In genomic region chr21:41622831-41623548, GRCh38 we compare ENCODE assay signal across 13 cellular contexts.
A peak's percentile ranks its signal among the peaks of the same experiment; 100 is the strongest.
DNase-seq lines count a peak whose midpoint lies in the region; ATAC-seq and TF ChIP-seq lines count a peak whose summit lies in the region.
"Had no signal": no experiment of that assay in that cellular context is flagged by ENCODE, and none has a peak within 500 bp of the region (broad histone marks: within the 10 kb centered on the region; RNA-seq: fewer than 3 reads in every experiment).

No MANE protein-coding gene starts in this region.

- no peak overlapping the region for H3K4me2 ChIP-seq in IMR-90 (ENCODE audit: low read depth, low read length)

- TF ChIP-seq RAD21 in IMR-90 (IDR thresholded peaks at IDR 0.05; ENCODE audit: low read length), result no peak

- H3K4me3 ChIP-seq in IMR-90 (ENCODE audit: insufficient read depth, low read depth, low read length) (no peak overlapping the region), choroid plexus epithelial cell (ENCODE audit: low read depth, low read length) (no peak overlapping the region), spleen (no peak overlapping the region)
- H3K4me3 ChIP-seq: psoas muscle had no signal

- H4K91ac ChIP-seq in IMR-90 (ENCODE audit: insufficient read depth, low read depth, low read length), result no peak overlapping the region

- CTCF ChIA-PET in IMR-90 (lab: Yijun Ruan, JAX), result interaction anchor here (1.3 kb wide), 1 partner anchor 194 kb away, joined by 8 read pairs; no protein-coding TSS in a partner anchor

- POLR2A ChIA-PET in IMR-90 (lab: Charles Lee; ENCODE audit: unreplicated experiment), result no interaction called here

- no peak overlapping the region for H3K14ac ChIP-seq in IMR-90 (replicated peaks; ENCODE audit: low read depth, low read length)

- no peak overlapping the region for H3K18ac ChIP-seq in IMR-90 (ENCODE audit: low read depth, low read length)

- H3K56ac ChIP-seq in IMR-90 (ENCODE audit: extremely low read depth, insufficient read depth, low read length), result no peak overlapping the region

- TF ChIP-seq POLR2A in IMR-90 (IDR thresholded peaks at IDR 0.05; ENCODE audit: low read depth, low read length) (no peak), spleen (IDR thresholded peaks at IDR 0.05) (no peak)

- H2AFZ ChIP-seq in IMR-90 (replicated peaks; ENCODE audit: low read length, poor library complexity), result peak overlapping the region; percentile 65

- peaks cover 9% of the 10 kb centered on the region for H3K4me1 ChIP-seq in IMR-90 (ENCODE audit: control insufficient read depth, insufficient read depth, low read length)
- H3K4me1 ChIP-seq in spleen, result no peaks in the 10 kb centered on the region
- H3K4me1 ChIP-seq: psoas muscle had no signal

- no peak overlapping the region for H2BK15ac ChIP-seq in IMR-90 (ENCODE audit: low read depth, low read length)

- no peaks in the 10 kb centered on the region for H3K79me1 ChIP-seq in IMR-90 (ENCODE audit: low read depth in 1 of 2, low read length in 2 of 2)

- no peak overlapping the region for H4K8ac ChIP-seq in IMR-90 (ENCODE audit: low read depth in 2 of 2, low read length in 2 of 2)

- H2AK5ac ChIP-seq in IMR-90 (ENCODE audit: low read depth, low read length), result no peak overlapping the region

- in situ Hi-C loops in IMR-90 (cut with MboI; ENCODE audit: low sequenced_read_pairs), result no loop called here

- peaks cover 12% of the 10 kb centered on the region for H3K27me3 ChIP-seq in IMR-90 (ENCODE audit: control insufficient read depth, insufficient read depth, low read length)
- H3K27me3 ChIP-seq in spleen (replicated peaks in 1 of 7), result peaks cover 0 to 74% (median 0%) of the 10 kb centered on the region in 7 donors

- intact Hi-C loops in IMR-90 (cut with micrococcal nuclease), result no loop called here
- intact Hi-C loops in spleen (cut with DNase I; ENCODE audit: low total_unique reads), result no loop called here

- H3K9ac ChIP-seq in IMR-90 (ENCODE audit: low read depth, low read length), result no peak overlapping the region

- dilution Hi-C loops in IMR-90 (cut with HindIII; ENCODE audit: low sequenced_read_pairs, unreplicated experiment), result no loop called here

- H3K4ac ChIP-seq in IMR-90 (ENCODE audit: low read depth, low read length), result no peak overlapping the region

- 0 out of 2 replicates have a peak overlapping the region, but pooled peaks have one; percentile 3 for H2BK120ac ChIP-seq in IMR-90 (ENCODE audit: low read depth, low read length)

- H4K5ac ChIP-seq in IMR-90 (ENCODE audit: low read depth, low read length), result no peak overlapping the region

- H2AK9ac ChIP-seq in IMR-90 (replicated peaks; ENCODE audit: low read depth, low read length, poor library complexity), result no peak overlapping the region

- BruUV-seq in IMR-90 (replicated peaks; lab: Mats Ljungman, UMichigan), result no TSS peak

- no peak overlapping the region for H3K23ac ChIP-seq in IMR-90 (ENCODE audit: low read depth, low read length)

- H4K20me1 ChIP-seq in IMR-90 (ENCODE audit: insufficient read depth, low read length), result no peaks in the 10 kb centered on the region

- WGBS in IMR-90 (ENCODE audit: extremely low coverage in 2 of 2, insufficient read length in 1 of 2), 2 experiments, result 82% methylated on average over 20 of the region's 26 CpGs; no CpG with 5 or more reads in 1 of the 2 experiments
- 66 to 70% (median 69%) methylated on average over 15 to 26 of the region's 26 CpGs for WGBS in spleen, 5 donors

- no peak overlapping the region for H2BK20ac ChIP-seq in IMR-90 (ENCODE audit: low read depth, low read length)

- H3K36me3 ChIP-seq in IMR-90 (ENCODE audit: control insufficient read depth, insufficient read depth, low read length), result no peaks in the 10 kb centered on the region
- H3K36me3 ChIP-seq in spleen, result no peaks in the 10 kb centered on the region

- H3K9me1 ChIP-seq in IMR-90 (ENCODE audit: insufficient read depth, low read length), result no peaks in the 10 kb centered on the region

- no peak overlapping the region for H3K27ac ChIP-seq in IMR-90 (ENCODE audit: insufficient read depth, low read length)
- H3K27ac ChIP-seq in spleen, result no peak overlapping the region
- H3K27ac ChIP-seq: psoas muscle had no signal

- peak; percentile 73 for DNase-seq in activated CD4-positive, alpha-beta T cell treated with anti-CD3 and anti-CD28 coated beads for 48 hours
- DNase-seq in activated CD4-positive, alpha-beta T cell treated with anti-CD3 and anti-CD28 coated beads for 1 hour, result no peak
- DNase-seq in IMR-90 (peak; percentile 53), choroid plexus epithelial cell (ENCODE audit: low read depth) (peak; percentile 27), epidermal melanocyte (ENCODE audit: insufficient read length, low spot score) (no peak), COLO668 (lab: John Stamatoyannopoulos, UW; ENCODE audit: unreplicated experiment) (no peak), spleen (no peak)
- DNase-seq in stimulated activated CD4-positive, alpha-beta T cell treated with anti-CD3 and anti-CD28 coated beads, Interleukin-1b, Interleukin-23, amount 100 ng/mL, for 48 hours, result peak; percentile 78
- DNase-seq: midbrain, NCI-H1694, NCI-H774, psoas muscle had no signal

- no peak for ATAC-seq in IMR-90 (ENCODE audit: low read depth)
- ATAC-seq: HCT116, psoas muscle had no signal

- no peaks in the 10 kb centered on the region for H3K9me3 ChIP-seq in IMR-90 (ENCODE audit: control insufficient read depth, insufficient read depth, low read length)
- peaks cover 0 to 6% (median 0%) of the 10 kb centered on the region in 8 donors for H3K9me3 ChIP-seq in spleen
- H3K9me3 ChIP-seq: psoas muscle had no signal

- H2BK5ac ChIP-seq in IMR-90 (ENCODE audit: low read depth, low read length, poor library complexity, severe bottlenecking), result no peak overlapping the region

- TF ChIP-seq CTCF in IMR-90 (conservative IDR thresholded peaks at IDR 0.05; ENCODE audit: low read depth, low read length), result no peak
- no peak for TF ChIP-seq CTCF in choroid plexus epithelial cell (conservative IDR thresholded peaks at IDR 0.05; ENCODE audit: low read depth, low read length)
- TF ChIP-seq CTCF in spleen (IDR thresholded peaks at IDR 0.05 in 8 of 11, conservative IDR thresholded peaks at IDR 0.05 in 3 of 11), result no peak

TF ChIP-seq in IMR-90, 13 proteins besides CTCF, POLR2A, EP300 and RAD21:
- TF ChIP-seq CHD1 (IDR thresholded peaks at IDR 0.05; ENCODE audit: low read depth, low read length), result no peak
- no peak for TF ChIP-seq SMC3 (IDR thresholded peaks at IDR 0.05; ENCODE audit: low read depth, low read length)
- no peak for TF ChIP-seq RFX5 (IDR thresholded peaks at IDR 0.05; ENCODE audit: low read depth, low read length)
- no peak for TF ChIP-seq NFE2L2 (IDR thresholded peaks at IDR 0.05; ENCODE audit: low read depth, low read length)
- no peak for TF ChIP-seq MAZ (IDR thresholded peaks at IDR 0.05; ENCODE audit: borderline replicate concordance, low read depth, low read length)
- no peak for TF ChIP-seq FOS (IDR thresholded peaks at IDR 0.05; ENCODE audit: low read depth, low read length)
- TF ChIP-seq, protein P1, sequence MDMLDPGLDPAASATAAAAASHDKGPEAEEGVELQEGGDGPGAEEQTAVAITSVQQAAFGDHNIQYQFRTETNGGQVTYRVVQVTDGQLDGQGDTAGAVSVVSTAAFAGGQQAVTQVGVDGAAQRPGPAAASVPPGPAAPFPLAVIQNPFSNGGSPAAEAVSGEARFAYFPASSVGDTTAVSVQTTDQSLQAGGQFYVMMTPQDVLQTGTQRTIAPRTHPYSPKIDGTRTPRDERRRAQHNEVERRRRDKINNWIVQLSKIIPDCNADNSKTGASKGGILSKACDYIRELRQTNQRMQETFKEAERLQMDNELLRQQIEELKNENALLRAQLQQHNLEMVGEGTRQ (IDR thresholded peaks at IDR 0.05; ENCODE audit: low read depth, low read length), result no peak
- TF ChIP-seq MXI1 (IDR thresholded peaks at IDR 0.05; ENCODE audit: borderline replicate concordance, low read depth, low read length), result no peak
- TF ChIP-seq RCOR1 (IDR thresholded peaks at IDR 0.05; ENCODE audit: insufficient replicate concordance, low read length), result no peak
- TF ChIP-seq CEBPB (IDR thresholded peaks at IDR 0.05; ENCODE audit: low read depth, low read length), result no peak
- TF ChIP-seq BHLHE40 (IDR thresholded peaks at IDR 0.05; ENCODE audit: low read depth, low read length), result no peak
- TF ChIP-seq MAFK (IDR thresholded peaks at IDR 0.05; ENCODE audit: low read depth, low read length), result no peak
- TF ChIP-seq ELK1 (IDR thresholded peaks at IDR 0.05; ENCODE audit: borderline replicate concordance, low read depth, low read length), result no peak
TF ChIP-seq in IMR-90: peak in this region for 0.

Comparison
In these comparisons a context has a peak if more than half of its experiments do, and no peak if none do; other contexts are left out.
1. DNase-seq: peak in activated CD4-positive, alpha-beta T cell treated with anti-CD3 and anti-CD28 coated beads for 48 hours (single experiment), IMR-90 (single experiment), choroid plexus epithelial cell (single experiment) and stimulated activated CD4-positive, alpha-beta T cell treated with anti-CD3 and anti-CD28 coated beads, Interleukin-1b, Interleukin-23, amount 100 ng/mL, for 48 hours (single experiment); none in activated CD4-positive, alpha-beta T cell treated with anti-CD3 and anti-CD28 coated beads for 1 hour (single experiment), epidermal melanocyte (single experiment), COLO668 (single experiment) and spleen (single experiment).